Comparison of ENCODE assay signal across 24 cellular contexts in genomic region chr9:99096409-99096808, GRCh38.
"Had no signal": no experiment of that assay in that cellular context is flagged by ENCODE, and none has a peak within 500 bp of the region (broad histone marks: within the 10 kb centered on the region; RNA-seq: fewer than 3 reads in every experiment).

No MANE protein-coding gene starts in this region.

- H3K9me3 ChIP-seq: breast epithelium, gastroesophageal sphincter, left ventricle myocardium inferior, right lobe of liver, thoracic aorta had no signal

- H3K27ac ChIP-seq: breast epithelium, gastroesophageal sphincter, hepatocyte, left ventricle myocardium inferior, right lobe of liver, thoracic aorta had no signal

- H3K36me3 Mint-ChIP-seq: naive B cell had no signal

- H3K4me1 Mint-ChIP-seq: naive B cell had no signal

- DNase-seq: activated CD4-positive, alpha-beta T cell treated with anti-CD3 and anti-CD28 coated beads for 36 hours; activated CD4-positive, CD25-positive, alpha-beta regulatory T cell; activated CD8-positive, alpha-beta memory T cell treated with anti-CD3 and anti-CD28 coated beads for 24 hours; activated gamma-delta T cell; activated naive CD4-positive, alpha-beta T cell treated with anti-CD3 and anti-CD28 coated beads, Interleukin-2, amount 10 ng/mL, durations not matched to agents 7 days and 5 days; activated naive CD8-positive, alpha-beta T cell treated with anti-CD3 and anti-CD28 coated beads, Interleukin-2, amount 50 U/mL, for 24 hours; activated T-cell treated with anti-CD3 and anti-CD28 coated beads, Interleukin-2, amount 50 U/mL, for 1 hour; amygdala; central memory CD4-positive, alpha-beta T cell; effector CD8-positive, alpha-beta T cell; erythroblast; islet precursor cell; left ventricle myocardium inferior; naive B cell; right lobe of liver; stimulated activated CD4-positive, alpha-beta T cell treated with anti-CD3 and anti-CD28 coated beads, Interleukin-2, amount 100 ng/mL, for 48 hours; stimulated activated naive CD8-positive, alpha-beta T cell treated with anti-CD3 and anti-CD28 coated beads, Interleukin-15, Interleukin-2, amounts not matched to agents 100 U/mL and 50 U/mL, for 24 hours; trophoblast cell had no signal

- H3K27ac Mint-ChIP-seq: activated CD4-positive, alpha-beta T cell treated with anti-CD3 and anti-CD28 coated beads for 36 hours; activated naive CD8-positive, alpha-beta T cell treated with anti-CD3 and anti-CD28 coated beads, Interleukin-2, amount 50 U/mL, for 24 hours; activated T-helper 1 cell treated with anti-CD3 and anti-CD28 coated beads, Interleukin-12 subunit alpha, Interleukin-12 subunit beta, Interleukin-2, Interleukin-4 antibody, amounts not matched to agents 30 ng/mL and 10 ng/mL and 1 ng/mL, durations not matched to agents 14 hours and 24 hours and 36 hours had no signal

- ATAC-seq: activated CD4-positive, alpha-beta T cell treated with anti-CD3 and anti-CD28 coated beads for 36 hours; activated naive CD8-positive, alpha-beta T cell treated with anti-CD3 and anti-CD28 coated beads, Interleukin-2, amount 50 U/mL, for 24 hours; gastroesophageal sphincter; right lobe of liver; stimulated activated naive CD8-positive, alpha-beta T cell treated with anti-CD3 and anti-CD28 coated beads, Interleukin-15, Interleukin-2, amounts not matched to agents 100 U/mL and 50 U/mL, for 24 hours had no signal

- H3K27me3 ChIP-seq: breast epithelium, gastroesophageal sphincter, hepatocyte, right lobe of liver had no signal

- H3K4me3 Mint-ChIP-seq: activated CD4-positive, alpha-beta T cell treated with anti-CD3 and anti-CD28 coated beads for 36 hours; activated naive CD4-positive, alpha-beta T cell treated with anti-CD3 and anti-CD28 coated beads, Interleukin-2, amount 10 ng/mL, durations not matched to agents 7 days and 5 days; activated naive CD8-positive, alpha-beta T cell treated with anti-CD3 and anti-CD28 coated beads, Interleukin-2, amount 50 U/mL, for 24 hours; activated T-helper 1 cell treated with anti-CD3 and anti-CD28 coated beads, Interleukin-12 subunit alpha, Interleukin-12 subunit beta, Interleukin-2, Interleukin-4 antibody, amounts not matched to agents 30 ng/mL and 10 ng/mL and 1 ng/mL, durations not matched to agents 14 hours and 24 hours and 36 hours; naive B cell had no signal

- H3K27me3 Mint-ChIP-seq: activated CD4-positive, alpha-beta T cell treated with anti-CD3 and anti-CD28 coated beads for 36 hours; activated naive CD8-positive, alpha-beta T cell treated with anti-CD3 and anti-CD28 coated beads, Interleukin-2, amount 50 U/mL, for 24 hours had no signal

- H3K4me3 ChIP-seq: breast epithelium, gastroesophageal sphincter, hepatocyte, left ventricle myocardium inferior, lung, right lobe of liver, thoracic aorta had no signal

- H3K4me1 ChIP-seq: gastroesophageal sphincter, left ventricle myocardium inferior, right lobe of liver had no signal

- H3K36me3 ChIP-seq: breast epithelium, gastroesophageal sphincter, left ventricle myocardium inferior, right lobe of liver, thoracic aorta had no signal
